In genomic region chr14:22829661-22830328, GRCh38 we compare ENCODE assay signal across 8 cellular contexts. TPM values are rescaled to one million over a fixed set of nuclear protein-coding genes. Genes with fewer than 3 reads are reported as not detected.
DNase-seq lines count a peak whose midpoint lies in the region; ATAC-seq lines count a peak whose summit lies in the region.

Gene MRPL52 (plus strand): TSS chr14:22829887. CDS start chr14:22829913, 26 bp downstream.

- peak within 1 kb of the TSS; percentile 23 for H3K27ac ChIP-seq in mesodermal cell (ENCODE audit: low read depth, low read length, severe bottlenecking)

- DNase-seq in COLO668 (lab: John Stamatoyannopoulos, UW; ENCODE audit: unreplicated experiment) (peak; percentile 94), HT1080 (ENCODE audit: low read depth) (peak; percentile 88), NOMO-1 (lab: John Stamatoyannopoulos, UW; ENCODE audit: unreplicated experiment in 2 of 2) (peak; percentile 67 to 90)
- DNase-seq in activated CD8-positive, alpha-beta memory T cell treated with anti-CD3 and anti-CD28 coated beads for 48 hours (ENCODE audit: low read depth in 2 of 3, low spot score in 2 of 3) = peak; percentile 56 to 74 (median 69)
- peak; percentile 76 to 84 for DNase-seq in stimulated activated CD8-positive, alpha-beta memory T cell treated with anti-CD3 and anti-CD28 coated beads, Interleukin-15, amount 100 ng/mL, for 4 hours (ENCODE audit: low read depth in 2 of 2)

- peak within 1 kb of the TSS; percentile 96 for H3K9ac ChIP-seq in endocrine pancreas (ENCODE audit: control insufficient read depth, insufficient read depth, low read length)

- 1 to 2% methylated on average over 30 to 35 of the region's 38 CpGs for WGBS in mesodermal cell (ENCODE audit: insufficient coverage in 2 of 2), 2 experiments

- peaks cover 4% of the 10 kb centered on the region for H3K27me3 ChIP-seq in endocrine pancreas (ENCODE audit: control insufficient read depth, insufficient read depth, low read length)

- no peaks in the 10 kb centered on the region for H3K36me3 ChIP-seq in endocrine pancreas (ENCODE audit: control insufficient read depth, insufficient read depth, low read length)
- peaks cover 34% of the 10 kb centered on the region for H3K36me3 ChIP-seq in mesodermal cell (ENCODE audit: control insufficient read depth, insufficient read depth, low read length)

- H3K4me3 ChIP-seq in endocrine pancreas (ENCODE audit: control insufficient read depth, insufficient read depth, low read length) (peak within 1 kb of the TSS; percentile 15), mesodermal cell (ENCODE audit: extremely low read depth, insufficient read depth, low read length, poor library complexity, severe bottlenecking) (peak within 1 kb of the TSS; percentile 86)

- H3K4me1 ChIP-seq in endocrine pancreas (ENCODE audit: control insufficient read depth, insufficient read depth, low read length) (peaks cover 3% of the 10 kb centered on the region), mesodermal cell (ENCODE audit: control insufficient read depth, insufficient read depth, low read length, poor library complexity, severe bottlenecking) (peaks cover 8% of the 10 kb centered on the region)

- H3K9me3 ChIP-seq in endocrine pancreas (ENCODE audit: control insufficient read depth, low read length) (no peaks in the 10 kb centered on the region), mesodermal cell (ENCODE audit: control insufficient read depth, low read length) (no peaks in the 10 kb centered on the region)

- peak; percentile 83 for ATAC-seq in GM19468 (IDR thresholded peaks at IDR 0.05; ENCODE audit: extremely low read depth, unreplicated experiment)

RNA-seq across cellular contexts. Expression of gene MRPL52, which starts in this region (rescaled TPM):
- total RNA-seq in HT1080 (2014; rRNA removed; shearing (Covaris generic)) = 106 and 146 TPM in 2 replicates
- 143 and 233 TPM in 2 replicates for polyA plus RNA-seq in HT1080 (2015; cell fraction: cytosol; rRNA removed)
- polyA plus RNA-seq in HT1080 (2015; cell fraction: nucleus; rRNA removed) = 118 and 121 TPM in 2 replicates
- 158 TPM for polyA plus RNA-seq in mesodermal cell (2013, experiment 1 of 2)
- 156 TPM for polyA plus RNA-seq in mesodermal cell (2013, experiment 2 of 2)

Comparison
In these comparisons a context has a peak if more than half of its experiments do, and no peak if none do; other contexts are left out.
1. Peak in every context shown above with its lines: DNase-seq, ATAC-seq, H3K4me3 ChIP-seq and H3K27ac ChIP-seq.